In genomic region chr20:12022121-12022520, GRCh38 we compare ENCODE assay signal across 26 cellular contexts.
"Had no signal": no experiment of that assay in that cellular context is flagged by ENCODE, and none has a peak within 500 bp of the region (broad histone marks: within the 10 kb centered on the region; RNA-seq: fewer than 3 reads in every experiment).

No MANE protein-coding gene starts in this region.

- H3K27me3 ChIP-seq: neural progenitor cell, ovary, right atrium auricular region, right lobe of liver, sigmoid colon, stomach, thyroid gland, tibial nerve, upper lobe of left lung, vagina had no signal

- H3K9ac ChIP-seq: neural progenitor cell, parathyroid adenoma had no signal

- H3K4me1 ChIP-seq: parathyroid adenoma, psoas muscle, right atrium auricular region, right lobe of liver, sigmoid colon, stomach, thyroid gland, tibial nerve, vagina had no signal

- DNase-seq: natural killer cell; occipital lobe; ovary; posterior cingulate gyrus; psoas muscle; retina; right lobe of liver; sigmoid colon; small intestine; stimulated activated CD4-positive, alpha-beta T cell treated with anti-CD3 and anti-CD28 coated beads, Interleukin-15, amount 100 ng/mL, for 24 hours; stimulated activated CD4-positive, alpha-beta T cell treated with anti-CD3 and anti-CD28 coated beads, Interleukin-2, amount 100 ng/mL, for 24 hours; stimulated activated CD4-positive, alpha-beta T cell treated with anti-CD3 and anti-CD28 coated beads, Interleukin-2, amount 100 ng/mL, for 48 hours; stimulated activated CD4-positive, alpha-beta T cell treated with anti-CD3 and anti-CD28 coated beads, Interleukin-4, amount 100 ng/mL, for 24 hours; stimulated activated naive B cell treated with anti-CD40 and anti-IgM and Interleukin-4, amounts not matched to agents 10 μg/mL and 1 μg/mL and 100 μg/mL, for 72 hours; stimulated activated naive CD4-positive, alpha-beta T cell treated with Interleukin-2 at 50 U/mL for 16 hours; stomach; thyroid gland; trophoblast cell had no signal

- H3K9me3 ChIP-seq: ovary, psoas muscle, right atrium auricular region, right lobe of liver, sigmoid colon, stomach, thoracic aorta, thyroid gland, tibial nerve, upper lobe of left lung, vagina had no signal

- H3K4me2 ChIP-seq: neural progenitor cell had no signal

- H3K4me3 ChIP-seq: neural progenitor cell, ovary, psoas muscle, right atrium auricular region, right lobe of liver, sigmoid colon, stomach, thoracic aorta, thyroid gland, tibial nerve, upper lobe of left lung, vagina had no signal

- H3K36me3 ChIP-seq: neural progenitor cell, ovary, right atrium auricular region, right lobe of liver, sigmoid colon, stomach, thoracic aorta, thyroid gland, tibial nerve, upper lobe of left lung, vagina had no signal

- H3K27ac ChIP-seq: neural progenitor cell, ovary, parathyroid adenoma, psoas muscle, right atrium auricular region, right lobe of liver, sigmoid colon, stomach, thoracic aorta, thyroid gland, tibial nerve, upper lobe of left lung, vagina had no signal

- FAIRE-seq: small intestine, urothelium cell line had no signal
